In genomic region chr9:114233806-114234205, GRCh38 we compare ENCODE assay signal across 25 cellular contexts.
A peak's percentile ranks its signal among the peaks of the same experiment; 100 is the strongest.
DNase-seq lines count a peak whose midpoint lies in the region; ATAC-seq and TF ChIP-seq lines count a peak whose summit lies in the region.
"Had no signal": no experiment of that assay in that cellular context is flagged by ENCODE, and none has a peak within 500 bp of the region (broad histone marks: within the 10 kb centered on the region; RNA-seq: fewer than 3 reads in every experiment).

No MANE protein-coding gene starts in this region.

- no peak for TF ChIP-seq POLR2A in esophagus muscularis mucosa (IDR thresholded peaks at IDR 0.05; ENCODE audit: low read depth)
- no peak for TF ChIP-seq POLR2A in sigmoid colon (IDR thresholded peaks at IDR 0.05)

- H3K27ac ChIP-seq in esophagus muscularis mucosa (replicated peaks in 1 of 4), result peak overlapping the region in 3 of 4 donors; percentile 34 to 54 (median 38)
- no peak overlapping the region for H3K27ac ChIP-seq in liver (ENCODE audit: low read depth in 1 of 2, low read length in 2 of 2)
- H3K27ac ChIP-seq in sigmoid colon, result peak overlapping the region; percentile 27 to 49 (median 38)
- H3K27ac ChIP-seq: A549, SJSA1, upper lobe of left lung had no signal

- in situ Hi-C loops in G401 (cut with HindIII; ENCODE audit: low sequenced_read_pairs), result no loop called here

- no peak overlapping the region for H3K9ac ChIP-seq in liver (ENCODE audit: low read depth in 1 of 2, low read length in 2 of 2)

- no peak overlapping the region for H3K4me3 ChIP-seq in esophagus muscularis mucosa
- H3K4me3 ChIP-seq in liver (ENCODE audit: low read depth in 1 of 3, low read length in 3 of 3), result no peak overlapping the region
- no peak overlapping the region for H3K4me3 ChIP-seq in sigmoid colon
- H3K4me3 ChIP-seq: A549, Peyer's patch, SJSA1, upper lobe of left lung had no signal

- TF ChIP-seq EP300 in esophagus muscularis mucosa (IDR thresholded peaks at IDR 0.05) (no peak), sigmoid colon (IDR thresholded peaks at IDR 0.05) (no peak)

- H3K27me3 ChIP-seq in esophagus muscularis mucosa (no peaks in the 10 kb centered on the region), liver (ENCODE audit: control insufficient read depth in 4 of 4, insufficient read depth in 4 of 4, low read length in 3 of 4) (no peaks in the 10 kb centered on the region), sigmoid colon (no peaks in the 10 kb centered on the region)
- H3K27me3 ChIP-seq: Peyer's patch, SJSA1, upper lobe of left lung had no signal

- TF ChIP-seq CTCF in esophagus muscularis mucosa (IDR thresholded peaks at IDR 0.05) (peak in 1 of 3 experiments; percentile 17), liver (IDR thresholded peaks at IDR 0.05; ENCODE audit: low read depth, low read length, missing input control) (peak; percentile 10), sigmoid colon (IDR thresholded peaks at IDR 0.05) (no peak)

- H3K36me3 ChIP-seq in esophagus muscularis mucosa (no peaks in the 10 kb centered on the region), liver (ENCODE audit: control insufficient read depth in 4 of 4, insufficient read depth in 3 of 4, low read depth in 1 of 4, low read length in 3 of 4) (peaks cover 0 to 5% (median 2%) of the 10 kb centered on the region in 4 donors), sigmoid colon (no peaks in the 10 kb centered on the region)
- H3K36me3 ChIP-seq: Peyer's patch, SJSA1, upper lobe of left lung had no signal

- H3K9me3 ChIP-seq in esophagus muscularis mucosa, result no peaks in the 10 kb centered on the region
- H3K9me3 ChIP-seq in liver (ENCODE audit: control insufficient read depth in 4 of 4, low read length in 3 of 4), result no peaks in the 10 kb centered on the region
- no peaks in the 10 kb centered on the region for H3K9me3 ChIP-seq in sigmoid colon
- H3K9me3 ChIP-seq: A549, Peyer's patch, SJSA1, upper lobe of left lung had no signal

- DNase-seq in G401 (ENCODE audit: low spot score) (peak; percentile 81), esophagus muscularis mucosa (ENCODE audit: extremely low spot score) (no peak), sigmoid colon (peak; percentile 90), SW480 (ENCODE audit: low spot score) (no peak)
- DNase-seq in effector CD4-positive, alpha-beta T cell, result no peak
- DNase-seq: activated CD4-positive, alpha-beta T cell treated with anti-CD3 and anti-CD28 coated beads for 48 hours; activated naive CD4-positive, alpha-beta T cell treated with Interleukin-2 at 50 U/mL for 16 hours; activated T-cell treated with anti-CD3 and anti-CD28 coated beads, Interleukin-2, amount 50 U/mL, for 48 hours; COR-L47; DND-41; erythroblast; kidney; mesendoderm; NCI-H524; Peyer's patch; posterior cingulate gyrus; stimulated activated CD4-positive, alpha-beta T cell treated with anti-CD3 and anti-CD28 coated beads, Interleukin-2, amount 100 ng/mL, for 48 hours; stimulated activated naive CD8-positive, alpha-beta T cell treated with anti-CD3 and anti-CD28 coated beads, Interleukin-15, Interleukin-2, amounts not matched to agents 100 U/mL and 50 U/mL, for 24 hours; upper lobe of left lung had no signal

- peaks cover 11 to 23% (median 17%) of the 10 kb centered on the region in 4 donors for H3K4me1 ChIP-seq in esophagus muscularis mucosa
- H3K4me1 ChIP-seq in liver (ENCODE audit: control insufficient read depth in 4 of 4, insufficient read depth in 4 of 4, low read length in 3 of 4), result peaks cover 0 to 22% (median 13%) of the 10 kb centered on the region in 4 donors
- peaks cover 0 to 3% (median 0%) of the 10 kb centered on the region in 4 donors for H3K4me1 ChIP-seq in sigmoid colon
- H3K4me1 ChIP-seq: A549, Peyer's patch, SJSA1, upper lobe of left lung had no signal

- intact Hi-C loops in esophagus muscularis mucosa (cut with DNase I), result no loop called here
- intact Hi-C loops in sigmoid colon (cut with DNase I), result no loop called here

- ATAC-seq in HG02885 (IDR thresholded peaks at IDR 0.05; ENCODE audit: poor library complexity, unreplicated experiment) (no peak), HG02588 (IDR thresholded peaks at IDR 0.05; ENCODE audit: unreplicated experiment) (no peak)
- ATAC-seq: A549; natural killer cell treated with Interleukin-12 subunit alpha and Interleukin-12 subunit beta and Interleukin-15 and Interleukin-18, amount 100 ng/mL, for 72 hours; stimulated activated naive CD8-positive, alpha-beta T cell treated with anti-CD3 and anti-CD28 coated beads, Interleukin-15, Interleukin-2, amounts not matched to agents 100 U/mL and 50 U/mL, for 24 hours had no signal

- no peak for TF ChIP-seq RAD21 in liver (IDR thresholded peaks at IDR 0.05)

- WGBS in esophagus muscularis mucosa, result 55% methylated on average over 6 of the region's 6 CpGs
- 79% methylated on average over 6 of the region's 6 CpGs for WGBS in liver
- 74 to 82% methylated on average over 6 of the region's 6 CpGs for WGBS in sigmoid colon, 2 donors

TF ChIP-seq in liver, 16 proteins besides CTCF, POLR2A, EP300 and RAD21:
- TF ChIP-seq, protein P1, sequence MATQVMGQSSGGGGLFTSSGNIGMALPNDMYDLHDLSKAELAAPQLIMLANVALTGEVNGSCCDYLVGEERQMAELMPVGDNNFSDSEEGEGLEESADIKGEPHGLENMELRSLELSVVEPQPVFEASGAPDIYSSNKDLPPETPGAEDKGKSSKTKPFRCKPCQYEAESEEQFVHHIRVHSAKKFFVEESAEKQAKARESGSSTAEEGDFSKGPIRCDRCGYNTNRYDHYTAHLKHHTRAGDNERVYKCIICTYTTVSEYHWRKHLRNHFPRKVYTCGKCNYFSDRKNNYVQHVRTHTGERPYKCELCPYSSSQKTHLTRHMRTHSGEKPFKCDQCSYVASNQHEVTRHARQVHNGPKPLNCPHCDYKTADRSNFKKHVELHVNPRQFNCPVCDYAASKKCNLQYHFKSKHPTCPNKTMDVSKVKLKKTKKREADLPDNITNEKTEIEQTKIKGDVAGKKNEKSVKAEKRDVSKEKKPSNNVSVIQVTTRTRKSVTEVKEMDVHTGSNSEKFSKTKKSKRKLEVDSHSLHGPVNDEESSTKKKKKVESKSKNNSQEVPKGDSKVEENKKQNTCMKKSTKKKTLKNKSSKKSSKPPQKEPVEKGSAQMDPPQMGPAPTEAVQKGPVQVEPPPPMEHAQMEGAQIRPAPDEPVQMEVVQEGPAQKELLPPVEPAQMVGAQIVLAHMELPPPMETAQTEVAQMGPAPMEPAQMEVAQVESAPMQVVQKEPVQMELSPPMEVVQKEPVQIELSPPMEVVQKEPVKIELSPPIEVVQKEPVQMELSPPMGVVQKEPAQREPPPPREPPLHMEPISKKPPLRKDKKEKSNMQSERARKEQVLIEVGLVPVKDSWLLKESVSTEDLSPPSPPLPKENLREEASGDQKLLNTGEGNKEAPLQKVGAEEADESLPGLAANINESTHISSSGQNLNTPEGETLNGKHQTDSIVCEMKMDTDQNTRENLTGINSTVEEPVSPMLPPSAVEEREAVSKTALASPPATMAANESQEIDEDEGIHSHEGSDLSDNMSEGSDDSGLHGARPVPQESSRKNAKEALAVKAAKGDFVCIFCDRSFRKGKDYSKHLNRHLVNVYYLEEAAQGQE (IDR thresholded peaks at IDR 0.05), result peak; percentile 74
- no peak for TF ChIP-seq ATF3 (IDR thresholded peaks at IDR 0.05)
- peak; percentile 28 for TF ChIP-seq NR2F2 (IDR thresholded peaks at IDR 0.05)
- TF ChIP-seq JUND (IDR thresholded peaks at IDR 0.05), result no peak
TF ChIP-seq in liver: peak in this region for 2.

Comparison
In these comparisons a context has a peak if more than half of its experiments do, and no peak if none do; other contexts are left out.
1. DNase-seq: peak in G401 (single experiment) and sigmoid colon (single experiment); none in esophagus muscularis mucosa (single experiment), SW480 (single experiment) and effector CD4-positive, alpha-beta T cell (single experiment).
2. H3K27ac ChIP-seq: peak in esophagus muscularis mucosa (3 of 4) and sigmoid colon (4 of 4); none in liver (0 of 2).